ENCODE assay signal across 23 cellular contexts in the genomic region with DNA sequence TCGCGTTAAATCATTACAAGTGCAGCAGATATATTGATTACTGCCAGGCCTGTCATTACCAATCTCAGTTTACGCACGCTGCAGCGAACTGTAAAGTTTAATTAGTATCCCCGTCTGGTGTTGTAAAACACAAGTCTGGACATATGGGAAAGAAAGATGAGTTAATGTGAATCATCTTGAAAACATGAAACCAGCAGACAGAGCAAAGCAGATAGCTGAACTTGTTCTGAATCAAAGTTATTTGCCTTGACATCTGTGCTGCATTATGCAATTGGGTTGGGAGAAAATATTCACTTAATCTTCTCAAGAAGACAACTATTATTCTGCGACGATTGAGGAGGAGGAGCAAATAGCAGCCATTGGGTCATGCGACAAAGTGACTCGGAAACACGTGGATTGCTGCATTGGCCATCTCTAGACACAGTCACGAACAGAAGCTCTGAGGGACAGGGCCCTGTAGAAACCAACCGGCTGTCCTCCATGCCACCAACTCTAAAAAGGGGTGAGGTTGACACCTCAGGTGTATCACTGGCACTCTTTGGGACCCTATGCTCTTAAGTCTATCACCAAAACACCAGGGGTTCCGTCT.
DNase-seq lines count a peak whose midpoint lies in the region; ATAC-seq and TF ChIP-seq lines count a peak whose summit lies in the region.
"Had no signal": no experiment of that assay in that cellular context is flagged by ENCODE, and none has a peak within 500 bp of the region (broad histone marks: within the 10 kb centered on the region; RNA-seq: fewer than 3 reads in every experiment).

No MANE protein-coding gene starts in this region.

- H3K27me3 Mint-ChIP-seq in stimulated activated memory B cell treated with anti-CD40 and anti-IgM and Interleukin-4, amounts not matched to agents 10 μg/mL and 1 μg/mL and 100 μg/mL, for 72 hours, result no peaks in the 10 kb centered on the region
- H3K27me3 Mint-ChIP-seq: activated T-cell treated with anti-CD3 and anti-CD28 coated beads, Interleukin-2, amount 50 U/mL, for 24 hours had no signal

- H3K9ac ChIP-seq in mammary epithelial cell (ENCODE audit: insufficient read depth, low read length), result no peak overlapping the region

- peaks cover 5% of the 10 kb centered on the region for H3K36me3 Mint-ChIP-seq in stimulated activated memory B cell treated with anti-CD40 and anti-IgM and Interleukin-4, amounts not matched to agents 10 μg/mL and 1 μg/mL and 100 μg/mL, for 72 hours

- H3K4me3 ChIP-seq in mammary epithelial cell (replicated peaks in 1 of 3; ENCODE audit: insufficient read depth in 1 of 3, low read depth in 2 of 3, low read length in 3 of 3) (no peak overlapping the region), breast epithelium (no peak overlapping the region)
- H3K4me3 ChIP-seq: esophagus muscularis mucosa, heart right ventricle, SK-N-MC had no signal

- TF ChIP-seq CTCF in mammary epithelial cell (conservative IDR thresholded peaks at IDR 0.05 in 1 of 2, IDR thresholded peaks at IDR 0.05 in 1 of 2; ENCODE audit: extremely low read depth in 1 of 2, insufficient read depth in 1 of 2, low read depth in 1 of 2, low read length in 2 of 2), result no peak
- no peak for TF ChIP-seq CTCF in breast epithelium (IDR thresholded peaks at IDR 0.05)
- TF ChIP-seq CTCF in foreskin keratinocyte (conservative IDR thresholded peaks at IDR 0.05), result no peak

- H3K27ac ChIP-seq in mammary epithelial cell (ENCODE audit: insufficient read depth, low read depth, low read length), result no peak overlapping the region
- H3K27ac ChIP-seq in breast epithelium, result no peak overlapping the region
- H3K27ac ChIP-seq in foreskin keratinocyte, result no peak overlapping the region
- H3K27ac ChIP-seq: esophagus muscularis mucosa, heart right ventricle, SK-N-MC had no signal

- H4K20me1 ChIP-seq in mammary epithelial cell (ENCODE audit: insufficient read depth, low read length), result no peaks in the 10 kb centered on the region

- H3K4me1 ChIP-seq in mammary epithelial cell (ENCODE audit: insufficient read depth, low read length), result peaks cover 14% of the 10 kb centered on the region
- H3K4me1 ChIP-seq in breast epithelium, result no peaks in the 10 kb centered on the region
- H3K4me1 ChIP-seq in foreskin keratinocyte, result peaks cover 5% of the 10 kb centered on the region
- H3K4me1 ChIP-seq: esophagus muscularis mucosa, heart right ventricle had no signal

- in situ Hi-C loops in mammary epithelial cell (cut with MboI; ENCODE audit: low sequenced_read_pairs in 2 of 2), result no loop called here

- H2AFZ ChIP-seq in mammary epithelial cell (ENCODE audit: low read depth, low read length), result no peak overlapping the region

- H3K9me3 Mint-ChIP-seq in stimulated activated memory B cell treated with anti-CD40 and anti-IgM and Interleukin-4, amounts not matched to agents 10 μg/mL and 1 μg/mL and 100 μg/mL, for 72 hours, result peaks cover 2% of the 10 kb centered on the region
- H3K9me3 Mint-ChIP-seq: activated T-cell treated with anti-CD3 and anti-CD28 coated beads, Interleukin-2, amount 50 U/mL, for 24 hours; central memory CD8-positive, alpha-beta T cell had no signal

- intact Hi-C loops in mammary epithelial cell (cut with micrococcal nuclease) (no loop called here), breast epithelium (cut with DNase I; ENCODE audit: low total_unique reads) (no loop called here)

- H3K79me2 ChIP-seq in mammary epithelial cell (ENCODE audit: insufficient read depth, low read length), result no peaks in the 10 kb centered on the region

- H3K4me1 Mint-ChIP-seq in stimulated activated memory B cell treated with anti-CD40 and anti-IgM and Interleukin-4, amounts not matched to agents 10 μg/mL and 1 μg/mL and 100 μg/mL, for 72 hours, result peaks cover 65% of the 10 kb centered on the region

- peak overlapping the region; percentile 26 for H3K4me2 ChIP-seq in mammary epithelial cell (ENCODE audit: insufficient read depth, low read depth, low read length)

- WGBS in mammary epithelial cell (ENCODE audit: low coverage, missing lambda C conversion rate), result 45% methylated on average over 14 of the region's 14 CpGs

- no TSS peak for BruUV-seq in mammary epithelial cell (replicated peaks; lab: Mats Ljungman, UMichigan)

- no peaks in the 10 kb centered on the region for H3K36me3 ChIP-seq in mammary epithelial cell (ENCODE audit: insufficient read depth, low read length)
- H3K36me3 ChIP-seq in breast epithelium, result no peaks in the 10 kb centered on the region
- H3K36me3 ChIP-seq: esophagus muscularis mucosa, heart right ventricle had no signal

- TF ChIP-seq POLR2A in breast epithelium (IDR thresholded peaks at IDR 0.05), result no peak

- ATAC-seq in SK-N-SH treated with all-trans-retinoic acid at 6 μM for 48 hours (peak; percentile 88), foreskin keratinocyte (peak; percentile 88)
- no peak for ATAC-seq in stimulated activated memory B cell treated with anti-CD40 and anti-IgM and Interleukin-4, amounts not matched to agents 10 μg/mL and 1 μg/mL and 100 μg/mL, for 72 hours
- ATAC-seq: heart right ventricle, Panc1 had no signal

- H3K27me3 ChIP-seq in mammary epithelial cell (ENCODE audit: insufficient read depth, low read length) (no peaks in the 10 kb centered on the region), breast epithelium (no peaks in the 10 kb centered on the region), foreskin keratinocyte (no peaks in the 10 kb centered on the region)
- H3K27me3 ChIP-seq: esophagus muscularis mucosa had no signal

- no peak overlapping the region for H3K4me3 Mint-ChIP-seq in stimulated activated memory B cell treated with anti-CD40 and anti-IgM and Interleukin-4, amounts not matched to agents 10 μg/mL and 1 μg/mL and 100 μg/mL, for 72 hours
- H3K4me3 Mint-ChIP-seq: activated naive CD4-positive, alpha-beta T cell treated with anti-CD3 and anti-CD28 coated beads for 36 hours; activated T-cell treated with anti-CD3 and anti-CD28 coated beads, Interleukin-2, amount 50 U/mL, for 24 hours; central memory CD8-positive, alpha-beta T cell had no signal

- H3K9me3 ChIP-seq in mammary epithelial cell (replicated peaks; ENCODE audit: insufficient read depth, low read length), result no peaks in the 10 kb centered on the region
- H3K9me3 ChIP-seq in breast epithelium, result peaks cover 0 to 17% of the 10 kb centered on the region in 2 donors
- H3K9me3 ChIP-seq: Caco-2 had no signal

- CTCF ChIA-PET in mammary epithelial cell (lab: Charles Lee; ENCODE audit: low non-redundant PET), result no interaction called here

- peak overlapping the region; percentile 92 for H3K27ac Mint-ChIP-seq in stimulated activated memory B cell treated with anti-CD40 and anti-IgM and Interleukin-4, amounts not matched to agents 10 μg/mL and 1 μg/mL and 100 μg/mL, for 72 hours
- H3K27ac Mint-ChIP-seq: activated naive CD4-positive, alpha-beta T cell treated with anti-CD3 and anti-CD28 coated beads for 36 hours; activated T-cell treated with anti-CD3 and anti-CD28 coated beads, Interleukin-2, amount 50 U/mL, for 24 hours had no signal

- dilution Hi-C loops in mammary epithelial cell (cut with HindIII; ENCODE audit: low sequenced_read_pairs), result no loop called here

- DNase-seq in mammary epithelial cell (peak; percentile 52), breast epithelium (ENCODE audit: low spot score in 2 of 2) (no peak), foreskin keratinocyte (peak; percentile 75 to 88), ureter (ENCODE audit: low spot score) (no peak), NCI-H1105 (lab: John Stamatoyannopoulos, UW) (no peak), kidney glomerular epithelial cell (lab: John Stamatoyannopoulos, UW) (no peak)
- DNase-seq: activated CD4-positive, CD25-positive, alpha-beta regulatory T cell; activated naive CD4-positive, alpha-beta T cell treated with anti-CD3 and anti-CD28 coated beads for 36 hours; activated T-cell treated with anti-CD3 and anti-CD28 coated beads, Interleukin-2, amount 50 U/mL, for 24 hours; anterior cingulate cortex; Caco-2; effector CD4-positive, alpha-beta T cell; heart right ventricle; NCI-H2107; NCI-H748 treated with DMSO at 0.1 percent for 48 hours; nucleus accumbens; T-helper 9 cell had no signal

TF ChIP-seq in SK-N-SH treated with all-trans-retinoic acid at 6 μM for 48 hours, 23 proteins besides CTCF, POLR2A, EP300 and RAD21 (continues in another document):
- TF ChIP-seq SNAI2 (CRISPR knock-in tag; IDR thresholded peaks at IDR 0.05), result peak; percentile 60
- no peak for TF ChIP-seq BACH2 (CRISPR knock-in tag; IDR thresholded peaks at IDR 0.05; ENCODE audit: borderline replicate concordance)
- 0 out of 2 replicates have a peak, but pooled peaks have one; percentile 14 for TF ChIP-seq ZFP3 (CRISPR knock-in tag; IDR thresholded peaks at IDR 0.05)
- TF ChIP-seq, protein P1, sequence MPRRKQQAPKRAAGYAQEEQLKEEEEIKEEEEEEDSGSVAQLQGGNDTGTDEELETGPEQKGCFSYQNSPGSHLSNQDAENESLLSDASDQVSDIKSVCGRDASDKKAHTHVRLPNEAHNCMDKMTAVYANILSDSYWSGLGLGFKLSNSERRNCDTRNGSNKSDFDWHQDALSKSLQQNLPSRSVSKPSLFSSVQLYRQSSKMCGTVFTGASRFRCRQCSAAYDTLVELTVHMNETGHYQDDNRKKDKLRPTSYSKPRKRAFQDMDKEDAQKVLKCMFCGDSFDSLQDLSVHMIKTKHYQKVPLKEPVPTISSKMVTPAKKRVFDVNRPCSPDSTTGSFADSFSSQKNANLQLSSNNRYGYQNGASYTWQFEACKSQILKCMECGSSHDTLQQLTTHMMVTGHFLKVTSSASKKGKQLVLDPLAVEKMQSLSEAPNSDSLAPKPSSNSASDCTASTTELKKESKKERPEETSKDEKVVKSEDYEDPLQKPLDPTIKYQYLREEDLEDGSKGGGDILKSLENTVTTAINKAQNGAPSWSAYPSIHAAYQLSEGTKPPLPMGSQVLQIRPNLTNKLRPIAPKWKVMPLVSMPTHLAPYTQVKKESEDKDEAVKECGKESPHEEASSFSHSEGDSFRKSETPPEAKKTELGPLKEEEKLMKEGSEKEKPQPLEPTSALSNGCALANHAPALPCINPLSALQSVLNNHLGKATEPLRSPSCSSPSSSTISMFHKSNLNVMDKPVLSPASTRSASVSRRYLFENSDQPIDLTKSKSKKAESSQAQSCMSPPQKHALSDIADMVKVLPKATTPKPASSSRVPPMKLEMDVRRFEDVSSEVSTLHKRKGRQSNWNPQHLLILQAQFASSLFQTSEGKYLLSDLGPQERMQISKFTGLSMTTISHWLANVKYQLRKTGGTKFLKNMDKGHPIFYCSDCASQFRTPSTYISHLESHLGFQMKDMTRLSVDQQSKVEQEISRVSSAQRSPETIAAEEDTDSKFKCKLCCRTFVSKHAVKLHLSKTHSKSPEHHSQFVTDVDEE (CRISPR knock-in tag; IDR thresholded peaks at IDR 0.05), result peak; percentile 88; the same call in 1 of the 2 replicates
- no peak for TF ChIP-seq ZFP30 (CRISPR knock-in tag; IDR thresholded peaks at IDR 0.05)
- TF ChIP-seq ESRRG (CRISPR knock-in tag; IDR thresholded peaks at IDR 0.05), result no peak
- TF ChIP-seq ZNF8 (CRISPR knock-in tag; IDR thresholded peaks at IDR 0.05), result no peak

Comparison
In these comparisons a context has a peak if more than half of its experiments do, and no peak if none do; other contexts are left out.
1. DNase-seq: peak in mammary epithelial cell (single experiment) and foreskin keratinocyte (2 of 2); none in breast epithelium (0 of 2), ureter (single experiment), NCI-H1105 (single experiment) and kidney glomerular epithelial cell (single experiment).